Comparison of ENCODE assay signal across 1 cellular context in the genomic region with DNA sequence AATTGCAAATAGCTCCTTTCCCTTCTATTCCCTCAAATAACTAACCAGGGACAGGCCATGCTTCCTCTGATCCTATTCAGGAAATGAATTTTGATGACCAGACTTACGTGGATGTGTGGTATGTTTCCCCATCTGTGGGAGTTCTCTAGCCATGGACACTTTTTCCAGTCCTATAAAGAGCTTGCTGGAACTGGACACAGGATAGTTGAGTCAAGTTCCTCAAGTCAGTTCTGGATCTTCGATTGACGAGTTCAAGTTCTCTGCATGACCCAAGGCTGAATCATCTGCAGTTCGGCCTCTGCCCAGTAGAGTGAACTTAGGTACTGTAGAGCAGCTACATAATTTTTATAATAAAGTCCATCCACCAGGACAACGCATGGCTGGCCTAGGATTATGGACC.
TF ChIP-seq lines count a peak whose summit lies in the region.

No MANE protein-coding gene starts in this region.

TF ChIP-seq in GM23338, 12 proteins besides CTCF, POLR2A, EP300 and RAD21 (continued from another document):
- TF ChIP-seq ETS1 (IDR thresholded peaks at IDR 0.05) (no peak), JUNB (IDR thresholded peaks at IDR 0.05; ENCODE audit: unreplicated experiment) (no peak), EZH2 (IDR thresholded peaks at IDR 0.05; ENCODE audit: low read depth, unreplicated experiment) (no peak), EZH2phosphoT487 (IDR thresholded peaks at IDR 0.05; ENCODE audit: unreplicated experiment) (no peak)
